In genomic region chr3:7754653-7755052, GRCh38 we compare ENCODE assay signal across 26 cellular contexts.
"Had no signal": no experiment of that assay in that cellular context is flagged by ENCODE, and none has a peak within 500 bp of the region (broad histone marks: within the 10 kb centered on the region; RNA-seq: fewer than 3 reads in every experiment).

No MANE protein-coding gene starts in this region.

- ATAC-seq: natural killer cell treated with Interleukin-12 subunit alpha and Interleukin-12 subunit beta and Interleukin-15 and Interleukin-18, amount 100 ng/mL, for 72 hours; psoas muscle; right lobe of liver; stimulated activated effector memory CD8-positive, alpha-beta T cell treated with anti-CD3 and anti-CD28 coated beads, Interleukin-12 subunit alpha, Interleukin-12 subunit beta, amount 100 ng/mL, for 72 hours; stimulated activated naive B cell treated with anti-CD40 and anti-IgM and Interleukin-4, amounts not matched to agents 10 μg/mL and 1 μg/mL and 100 μg/mL, for 72 hours had no signal

- DNase-seq: nephron progenitor cell; occipital lobe; ovary; posterior cingulate gyrus; psoas muscle; right cardiac atrium; right lobe of liver; sigmoid colon; small intestine; stimulated activated CD4-positive, alpha-beta T cell treated with anti-CD3 and anti-CD28 coated beads, Interleukin-15, amount 100 ng/mL, for 24 hours; stimulated activated CD4-positive, alpha-beta T cell treated with anti-CD3 and anti-CD28 coated beads, Interleukin-2, amount 100 ng/mL, for 24 hours; stimulated activated CD4-positive, alpha-beta T cell treated with anti-CD3 and anti-CD28 coated beads, Interleukin-2, amount 100 ng/mL, for 48 hours; stimulated activated CD4-positive, alpha-beta T cell treated with anti-CD3 and anti-CD28 coated beads, Interleukin-4, amount 100 ng/mL, for 24 hours; stimulated activated naive B cell treated with anti-CD40 and anti-IgM and Interleukin-4, amounts not matched to agents 10 μg/mL and 1 μg/mL and 100 μg/mL, for 72 hours; stimulated activated naive CD4-positive, alpha-beta T cell treated with Interleukin-2 at 50 U/mL for 16 hours; stomach; thyroid gland; trophoblast cell; upper lobe of left lung had no signal

- H3K27me3 ChIP-seq: neutrophil, ovary, right lobe of liver, sigmoid colon, stomach, thyroid gland, tibial nerve, upper lobe of left lung, vagina had no signal

- H3K36me3 ChIP-seq: neutrophil, ovary, right lobe of liver, sigmoid colon, stomach, thoracic aorta, thyroid gland, tibial nerve, upper lobe of left lung, vagina had no signal

- H3K27ac ChIP-seq: neutrophil, ovary, parathyroid adenoma, psoas muscle, right lobe of liver, sigmoid colon, stomach, thoracic aorta, thyroid gland, tibial nerve, upper lobe of left lung, vagina had no signal

- H3K9me3 ChIP-seq: neutrophil, ovary, psoas muscle, right lobe of liver, sigmoid colon, stomach, thoracic aorta, thyroid gland, tibial nerve, upper lobe of left lung, vagina had no signal

- H3K4me3 ChIP-seq: ovary, psoas muscle, right lobe of liver, sigmoid colon, stomach, thoracic aorta, thyroid gland, tibial nerve, upper lobe of left lung, vagina had no signal

- H3K4me1 ChIP-seq: parathyroid adenoma, psoas muscle, right lobe of liver, sigmoid colon, stomach, thyroid gland, tibial nerve, upper lobe of left lung, vagina had no signal
